29 cellular contexts compared by ENCODE assay signal in genomic region chr21:28402616-28402989, GRCh38.
"Had no signal": no experiment of that assay in that cellular context is flagged by ENCODE, and none has a peak within 500 bp of the region (broad histone marks: within the 10 kb centered on the region; RNA-seq: fewer than 3 reads in every experiment).

No MANE protein-coding gene starts in this region.

- H3K27me3 Mint-ChIP-seq: activated CD4-positive, alpha-beta T cell treated with anti-CD3 and anti-CD28 coated beads for 36 hours; brain; effector memory CD8-positive, alpha-beta T cell; stimulated activated memory B cell treated with anti-CD40 and anti-IgM and Interleukin-4, amounts not matched to agents 10 μg/mL and 1 μg/mL and 100 μg/mL, for 72 hours; stimulated activated naive CD8-positive, alpha-beta T cell treated with anti-CD3 and anti-CD28 coated beads, Interleukin-15, amount 100 ng/mL, for 72 hours had no signal

- H3K36me3 ChIP-seq: ascending aorta, gastroesophageal sphincter, pancreas, sigmoid colon, upper lobe of left lung, vagina had no signal

- H3K36me3 Mint-ChIP-seq: activated naive CD8-positive, alpha-beta T cell treated with anti-CD3 and anti-CD28 coated beads for 36 hours; brain; naive B cell; stimulated activated memory B cell treated with anti-CD40 and anti-IgM and Interleukin-4, amounts not matched to agents 10 μg/mL and 1 μg/mL and 100 μg/mL, for 72 hours had no signal

- H3K27ac Mint-ChIP-seq: activated CD4-positive, alpha-beta T cell treated with anti-CD3 and anti-CD28 coated beads for 36 hours; activated naive CD4-positive, alpha-beta T cell treated with anti-CD3 and anti-CD28 coated beads for 36 hours; activated naive CD8-positive, alpha-beta T cell treated with anti-CD3 and anti-CD28 coated beads for 36 hours; activated T-cell treated with anti-CD3 and anti-CD28 coated beads, Interleukin-2, amount 50 U/mL, for 72 hours; brain; effector memory CD8-positive, alpha-beta T cell; naive B cell; nephron progenitor cell; stimulated activated memory B cell treated with anti-CD40 and anti-IgM and Interleukin-4, amounts not matched to agents 10 μg/mL and 1 μg/mL and 100 μg/mL, for 72 hours; stimulated activated naive CD8-positive, alpha-beta T cell treated with anti-CD3 and anti-CD28 coated beads, Interleukin-15, amount 100 ng/mL, for 72 hours had no signal

- H3K4me3 Mint-ChIP-seq: activated CD4-positive, alpha-beta T cell treated with anti-CD3 and anti-CD28 coated beads for 36 hours; activated naive CD4-positive, alpha-beta T cell treated with anti-CD3 and anti-CD28 coated beads for 36 hours; activated naive CD8-positive, alpha-beta T cell treated with anti-CD3 and anti-CD28 coated beads for 36 hours; activated T-cell treated with anti-CD3 and anti-CD28 coated beads, Interleukin-2, amount 50 U/mL, for 72 hours; brain; effector memory CD8-positive, alpha-beta T cell; naive B cell; nephron progenitor cell; stimulated activated memory B cell treated with anti-CD40 and anti-IgM and Interleukin-4, amounts not matched to agents 10 μg/mL and 1 μg/mL and 100 μg/mL, for 72 hours; stimulated activated naive CD8-positive, alpha-beta T cell treated with anti-CD3 and anti-CD28 coated beads, Interleukin-15, amount 100 ng/mL, for 72 hours had no signal

- H3K9me3 Mint-ChIP-seq: activated naive CD4-positive, alpha-beta T cell treated with anti-CD3 and anti-CD28 coated beads for 36 hours; activated naive CD8-positive, alpha-beta T cell treated with anti-CD3 and anti-CD28 coated beads for 36 hours had no signal

- H3K4me1 ChIP-seq: ascending aorta, psoas muscle, sigmoid colon, upper lobe of left lung, vagina had no signal

- H3K4me1 Mint-ChIP-seq: activated CD4-positive, alpha-beta T cell treated with anti-CD3 and anti-CD28 coated beads for 36 hours; activated naive CD8-positive, alpha-beta T cell treated with anti-CD3 and anti-CD28 coated beads for 36 hours; brain; naive B cell; nephron progenitor cell; stimulated activated memory B cell treated with anti-CD40 and anti-IgM and Interleukin-4, amounts not matched to agents 10 μg/mL and 1 μg/mL and 100 μg/mL, for 72 hours; stimulated activated naive CD8-positive, alpha-beta T cell treated with anti-CD3 and anti-CD28 coated beads, Interleukin-15, amount 100 ng/mL, for 72 hours had no signal

- H3K4me3 ChIP-seq: ascending aorta, gastroesophageal sphincter, pancreas, psoas muscle, sigmoid colon, upper lobe of left lung, vagina had no signal

- DNase-seq: activated CD4-positive, alpha-beta T cell treated with anti-CD3 and anti-CD28 coated beads for 36 hours; activated CD4-positive, CD25-positive, alpha-beta regulatory T cell; activated naive CD4-positive, alpha-beta T cell treated with anti-CD3 and anti-CD28 coated beads for 36 hours; activated naive CD8-positive, alpha-beta T cell treated with anti-CD3 and anti-CD28 coated beads for 36 hours; activated T-cell treated with anti-CD3 and anti-CD28 coated beads for 4 hours; activated T-cell treated with anti-CD3 and anti-CD28 coated beads, Interleukin-2, amount 50 U/mL, for 72 hours; cortex of kidney; effector memory CD8-positive, alpha-beta T cell; hippocampal formation; kidney; left colon; mammary epithelial cell; naive B cell; nephron progenitor cell; pancreas; psoas muscle; sigmoid colon; small intestine; stimulated activated CD4-positive, alpha-beta T cell treated with anti-CD3 and anti-CD28 coated beads, Interleukin-1b, Interleukin-23, amount 100 ng/mL, for 48 hours; stimulated activated CD4-positive, alpha-beta T cell treated with anti-CD3 and anti-CD28 coated beads, Interleukin-4, amount 100 ng/mL, for 4 hours; stimulated activated CD8-positive, alpha-beta memory T cell treated with anti-CD3 and anti-CD28 coated beads, Interleukin-4, amount 100 ng/mL, for 48 hours; stimulated activated naive CD8-positive, alpha-beta T cell treated with anti-CD3 and anti-CD28 coated beads, Interleukin-15, amount 100 ng/mL, for 72 hours; substantia nigra had no signal

- H3K27ac ChIP-seq: ascending aorta, pancreas, psoas muscle, sigmoid colon, upper lobe of left lung, vagina had no signal

- H3K27me3 ChIP-seq: ascending aorta, gastroesophageal sphincter, pancreas, sigmoid colon, upper lobe of left lung, vagina had no signal

- ATAC-seq: activated CD4-positive, alpha-beta T cell treated with anti-CD3 and anti-CD28 coated beads for 36 hours; activated T-cell treated with anti-CD3 and anti-CD28 coated beads, Interleukin-2, amount 50 U/mL, for 72 hours; effector memory CD8-positive, alpha-beta T cell; gastroesophageal sphincter; left colon; pancreas; psoas muscle; stimulated activated memory B cell treated with anti-CD40 and anti-IgM and Interleukin-4, amounts not matched to agents 10 μg/mL and 1 μg/mL and 100 μg/mL, for 72 hours; stimulated activated naive CD8-positive, alpha-beta T cell treated with anti-CD3 and anti-CD28 coated beads, Interleukin-15, amount 100 ng/mL, for 72 hours had no signal

- H3K9me3 ChIP-seq: ascending aorta, pancreas, psoas muscle, sigmoid colon, upper lobe of left lung, vagina had no signal
